ENCODE assay signal across 8 cellular contexts in the genomic region with DNA sequence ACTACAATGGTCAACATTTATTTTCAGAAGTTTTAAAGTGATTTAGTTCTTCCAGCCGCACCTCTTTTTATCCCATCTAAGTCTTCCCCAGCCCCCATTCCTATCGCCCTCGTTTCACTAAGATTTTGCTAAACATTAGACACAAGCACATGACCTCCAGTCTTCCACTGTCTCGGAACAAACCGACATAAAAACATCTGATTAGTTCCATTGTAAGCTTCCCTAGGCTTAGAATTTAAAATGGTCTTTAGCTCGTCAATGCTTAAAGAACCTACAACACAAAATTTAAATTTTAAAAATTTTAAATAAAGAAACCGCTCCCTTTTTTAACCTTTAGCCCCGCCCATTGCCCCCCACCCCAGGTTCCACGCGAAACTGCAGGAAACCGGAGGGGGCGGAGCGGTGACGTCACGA. TPM values are rescaled to one million over a fixed set of nuclear protein-coding genes. Genes with fewer than 3 reads are reported as not detected.
DNase-seq lines count a peak whose midpoint lies in the region; ATAC-seq and TF ChIP-seq lines count a peak whose summit lies in the region.

No MANE protein-coding gene starts in this region.

- no peaks in the 10 kb centered on the region for H3K9me3 Mint-ChIP-seq in activated T-helper 17 cell treated with anti-CD3 and anti-CD28 coated beads, Interleukin-2, amount 50 U/mL, for 72 hours

- peak; percentile 1 for ATAC-seq in activated T-helper 17 cell treated with anti-CD3 and anti-CD28 coated beads, Interleukin-2, amount 50 U/mL, for 72 hours (replicated peaks)

- peaks cover 28% of the 10 kb centered on the region for H3K36me3 Mint-ChIP-seq in activated T-helper 17 cell treated with anti-CD3 and anti-CD28 coated beads, Interleukin-2, amount 50 U/mL, for 72 hours (ENCODE audit: low read depth)

- H3K79me2 ChIP-seq in hepatocyte: peaks cover 60% of the 10 kb centered on the region
- peaks cover 60% of the 10 kb centered on the region for H3K79me2 ChIP-seq in smooth muscle cell (ENCODE audit: low read depth)

- H3K36me3 ChIP-seq in HAP-1 (replicated peaks) (no peaks in the 10 kb centered on the region; the same call in 1 of the 2 replicates), hepatocyte (replicated peaks; ENCODE audit: insufficient read depth, low read depth) (peaks cover 4% of the 10 kb centered on the region), smooth muscle cell (ENCODE audit: low read depth) (no peaks in the 10 kb centered on the region)

- WGBS in hepatocyte (ENCODE audit: low lambda C conversion rate, missing lambda C conversion rate): under 1% methylated on average over 15 of the region's 15 CpGs
- WGBS in smooth muscle cell (ENCODE audit: low lambda C conversion rate): under 1% methylated on average over 13 of the region's 15 CpGs

- peaks cover 38% of the 10 kb centered on the region for H4K20me1 ChIP-seq in hepatocyte (ENCODE audit: insufficient read depth, poor library complexity, severe bottlenecking)
- peaks cover 39% of the 10 kb centered on the region for H4K20me1 ChIP-seq in smooth muscle cell (ENCODE audit: low read depth)

- peaks cover 11% of the 10 kb centered on the region for H3K4me1 Mint-ChIP-seq in activated T-helper 17 cell treated with anti-CD3 and anti-CD28 coated beads, Interleukin-2, amount 50 U/mL, for 72 hours

- H3F3A ChIP-seq in smooth muscle cell (ENCODE audit: low read depth): peaks cover 15% of the 10 kb centered on the region

- H3K9me2 ChIP-seq in hepatocyte (replicated peaks; ENCODE audit: insufficient read depth): no peaks in the 10 kb centered on the region

- peak overlapping the region; percentile 90 for H3K27ac Mint-ChIP-seq in activated T-helper 17 cell treated with anti-CD3 and anti-CD28 coated beads, Interleukin-2, amount 50 U/mL, for 72 hours

- H3K4me3 Mint-ChIP-seq in activated T-helper 17 cell treated with anti-CD3 and anti-CD28 coated beads, Interleukin-2, amount 50 U/mL, for 72 hours: peak overlapping the region; percentile 77

- peak overlapping the region; percentile 75 for H3K4me2 ChIP-seq in hepatocyte
- H3K4me2 ChIP-seq in smooth muscle cell: peak overlapping the region; percentile 93

- H3K4me1 ChIP-seq in HAP-1 (peaks cover 18% of the 10 kb centered on the region; the same call in 1 of the 2 replicates), hepatocyte (ENCODE audit: insufficient read depth) (peaks cover 5% of the 10 kb centered on the region), smooth muscle cell (ENCODE audit: low read depth) (peaks cover 8% of the 10 kb centered on the region)

- DNase-seq in HAP-1 (ENCODE audit: low spot score in 2 of 2) (peak; percentile 79 to 97), NCI-H1930 (lab: John Stamatoyannopoulos, UW) (peak; percentile 46 to 55), hepatocyte (ENCODE audit: low spot score) (no peak), smooth muscle cell (lab: John Stamatoyannopoulos, UW; ENCODE audit: unreplicated experiment) (no peak), SIG-M5 (lab: John Stamatoyannopoulos, UW) (no peak), OCI-M2 (lab: John Stamatoyannopoulos, UW; ENCODE audit: unreplicated experiment) (no peak)

- TF ChIP-seq CTCF in hepatocyte (IDR thresholded peaks at IDR 0.05; ENCODE audit: poor library complexity) (no peak), smooth muscle cell (IDR thresholded peaks at IDR 0.05; ENCODE audit: borderline replicate concordance, insufficient read depth, poor library complexity, severe bottlenecking) (no peak)

- no peaks in the 10 kb centered on the region for H3K9me3 ChIP-seq in HAP-1
- H3K9me3 ChIP-seq in hepatocyte (ENCODE audit: low read depth): no peaks in the 10 kb centered on the region
- H3K9me3 ChIP-seq in smooth muscle cell (replicated peaks; ENCODE audit: low read depth): no peaks in the 10 kb centered on the region

- H3K27ac ChIP-seq in hepatocyte: peak overlapping the region; percentile 99
- peak overlapping the region; percentile 100 for H3K27ac ChIP-seq in smooth muscle cell (ENCODE audit: low read depth)

- H2AFZ ChIP-seq in hepatocyte (peak overlapping the region; percentile 59), smooth muscle cell (ENCODE audit: low read depth) (peak overlapping the region; percentile 92)

- H3K9ac ChIP-seq in smooth muscle cell (ENCODE audit: low read depth): peak overlapping the region; percentile 98

- no peaks in the 10 kb centered on the region for H3K27me3 ChIP-seq in HAP-1 (ENCODE audit: low read depth)
- no peaks in the 10 kb centered on the region for H3K27me3 ChIP-seq in hepatocyte
- no peaks in the 10 kb centered on the region for H3K27me3 ChIP-seq in smooth muscle cell (ENCODE audit: low read depth)

- H3K4me3 ChIP-seq in GM08714 (ENCODE audit: low read length) (peak overlapping the region; percentile 74), HAP-1 (peak overlapping the region; percentile 78), hepatocyte (peak overlapping the region; percentile 43), smooth muscle cell (peak overlapping the region; percentile 97)

- in situ Hi-C loops in HAP-1 (cut with MboI; ENCODE audit: low sequenced_read_pairs): no loop called here

- no peaks in the 10 kb centered on the region for H3K27me3 Mint-ChIP-seq in activated T-helper 17 cell treated with anti-CD3 and anti-CD28 coated beads, Interleukin-2, amount 50 U/mL, for 72 hours

RNA-seq across cellular contexts. Expression of a gene that starts 0.3 kb away (rescaled TPM):
- 10 to 100 TPM; 13.9 to 14.6 TPM for total RNA-seq in activated T-helper 17 cell treated with anti-CD3 and anti-CD28 coated beads, Interleukin-2, amount 50 U/mL, for 72 hours
- total RNA-seq in hepatocyte (25.0 and 34.9 TPM in 2 replicates), smooth muscle cell (37.0 and 43.5 TPM in 2 replicates)
- polyA plus RNA-seq in hepatocyte (36.9 and 38.8 TPM in 2 replicates), smooth muscle cell (31.7 and 36.1 TPM in 2 replicates)

Comparison
In these comparisons a context has a peak if more than half of its experiments do, and no peak if none do; other contexts are left out.
1. H3K4me3 ChIP-seq: peak in every context shown above with its lines; median percentile 97 in smooth muscle cell; 78 in HAP-1; 74 in GM08714; 43 in hepatocyte.
2. DNase-seq: peak in HAP-1 (2 of 2) and NCI-H1930 (2 of 2); none in hepatocyte (single experiment), smooth muscle cell (single experiment), SIG-M5 (single experiment) and OCI-M2 (single experiment).